Comparison of ENCODE assay signal across 8 cellular contexts in the genomic region with DNA sequence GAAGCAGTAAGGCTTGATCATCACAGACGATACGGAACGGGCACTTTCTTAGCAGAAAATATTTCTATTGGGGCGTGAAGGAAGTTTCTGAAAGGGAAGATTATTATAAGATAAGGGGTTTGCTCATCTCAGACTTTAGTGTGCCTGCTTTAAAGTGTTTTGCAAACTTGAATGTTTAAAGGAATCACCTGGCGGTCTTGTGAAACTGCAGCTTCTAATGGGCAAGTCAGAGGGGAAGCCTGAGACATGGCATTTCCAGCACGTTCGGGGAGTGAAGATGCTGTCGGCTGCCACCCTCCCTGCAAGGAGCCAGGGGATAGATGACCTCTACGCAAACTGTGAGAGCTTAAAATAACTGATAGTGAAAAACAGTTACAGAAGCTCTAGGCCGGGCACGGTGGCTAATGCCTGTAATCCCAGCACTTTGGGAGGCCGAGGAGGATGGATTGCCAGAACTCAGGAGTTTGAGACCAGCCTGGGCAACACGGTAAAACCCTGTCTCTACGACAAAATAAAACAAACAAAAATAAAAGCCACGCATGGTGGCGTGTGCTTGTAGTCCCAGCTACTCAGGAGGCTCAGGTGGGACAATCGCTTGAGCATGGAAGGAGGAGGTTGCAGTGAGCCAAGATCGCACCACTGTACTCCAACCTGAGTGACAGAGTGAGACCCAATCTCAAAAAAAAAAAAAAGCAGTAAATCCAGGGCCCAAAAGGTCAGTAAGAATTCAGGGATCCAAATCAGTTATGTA. TPM values are rescaled to one million over a fixed set of nuclear protein-coding genes. Genes with fewer than 3 reads are reported as not detected.
DNase-seq lines count a peak whose midpoint lies in the region; ATAC-seq and TF ChIP-seq lines count a peak whose summit lies in the region.

No MANE protein-coding gene starts in this region.

- no peak for ATAC-seq in natural killer cell treated with Interleukin-12 subunit alpha and Interleukin-12 subunit beta and Interleukin-15 and Interleukin-18, amount 100 ng/mL, for 72 hours
- ATAC-seq in HG03025 (IDR thresholded peaks at IDR 0.05; ENCODE audit: low FRiP score, unreplicated experiment) (no peak), HG03432 (IDR thresholded peaks at IDR 0.05; ENCODE audit: unreplicated experiment) (no peak)

- H3K9ac ChIP-seq in MM.1S (ENCODE audit: low read length): peak overlapping the region; percentile 54; the same call in 1 of the 2 replicates

- peaks cover 1% of the 10 kb centered on the region for H3K27me3 Mint-ChIP-seq in dendritic cell treated with granulocyte-macrophage colony-stimulating factor and Interleukin-4, amounts not matched to agents 40 ng/mL and 50 ng/mL, for 4 days
- peaks cover 0 to 7% of the 10 kb centered on the region in 2 donors for H3K27me3 Mint-ChIP-seq in natural killer cell treated with Interleukin-12 subunit alpha and Interleukin-12 subunit beta and Interleukin-15 and Interleukin-18, amount 100 ng/mL, for 72 hours

- H3K36me3 ChIP-seq in MM.1S (replicated peaks; ENCODE audit: insufficient read depth, low read length): no peaks in the 10 kb centered on the region

- H3K36me3 Mint-ChIP-seq in dendritic cell treated with granulocyte-macrophage colony-stimulating factor and Interleukin-4, amounts not matched to agents 40 ng/mL and 50 ng/mL, for 4 days (ENCODE audit: low read depth): peaks cover 9% of the 10 kb centered on the region
- H3K36me3 Mint-ChIP-seq in natural killer cell treated with Interleukin-12 subunit alpha and Interleukin-12 subunit beta and Interleukin-15 and Interleukin-18, amount 100 ng/mL, for 72 hours: no peaks in the 10 kb centered on the region

- peak overlapping the region; percentile 72 for H3K27ac Mint-ChIP-seq in dendritic cell treated with granulocyte-macrophage colony-stimulating factor and Interleukin-4, amounts not matched to agents 40 ng/mL and 50 ng/mL, for 4 days
- H3K27ac Mint-ChIP-seq in natural killer cell treated with Interleukin-12 subunit alpha and Interleukin-12 subunit beta and Interleukin-15 and Interleukin-18, amount 100 ng/mL, for 72 hours: peak overlapping the region in 1 of 2 donors; percentile 63

- no peaks in the 10 kb centered on the region for H3K9me3 ChIP-seq in MM.1S (replicated peaks; ENCODE audit: insufficient read depth, low read length)

- DNase-seq in D341Med (ENCODE audit: low spot score) (peak; percentile 43), MM.1S (peak; percentile 32), occipital lobe (lab: John Stamatoyannopoulos, UW) (no peak), NCI-H187 (lab: John Stamatoyannopoulos, UW) (no peak)
- DNase-seq in natural killer cell treated with Interleukin-12 subunit alpha and Interleukin-12 subunit beta and Interleukin-15 and Interleukin-18, amount 100 ng/mL, for 72 hours (ENCODE audit: low spot score): no peak

- peaks cover 6% of the 10 kb centered on the region; the same call in 1 of the 2 replicates for H3F3A ChIP-seq in MM.1S (ENCODE audit: insufficient read depth, low read length)

- peak overlapping the region; percentile 70 for H3K4me3 ChIP-seq in MM.1S (ENCODE audit: low read length)

- H3K9me2 ChIP-seq in MM.1S (replicated peaks; ENCODE audit: insufficient read depth, low read length): no peaks in the 10 kb centered on the region

- intact Hi-C loops in dendritic cell treated with granulocyte-macrophage colony-stimulating factor and Interleukin-4, amounts not matched to agents 40 ng/mL and 50 ng/mL, for 4 days (cut with micrococcal nuclease): no loop called here

- no peak for TF ChIP-seq CTCF in MM.1S (IDR thresholded peaks at IDR 0.05; ENCODE audit: low read length)

- peaks cover 42% of the 10 kb centered on the region for H3K4me1 Mint-ChIP-seq in dendritic cell treated with granulocyte-macrophage colony-stimulating factor and Interleukin-4, amounts not matched to agents 40 ng/mL and 50 ng/mL, for 4 days (ENCODE audit: low read depth)
- peaks cover 10 to 39% of the 10 kb centered on the region in 2 donors for H3K4me1 Mint-ChIP-seq in natural killer cell treated with Interleukin-12 subunit alpha and Interleukin-12 subunit beta and Interleukin-15 and Interleukin-18, amount 100 ng/mL, for 72 hours (ENCODE audit: low read depth in 2 of 2)

- H3K27me3 ChIP-seq in MM.1S (replicated peaks; ENCODE audit: insufficient read depth, low read length): no peaks in the 10 kb centered on the region

- H3K4me1 ChIP-seq in MM.1S (ENCODE audit: low read length): peaks cover 6% of the 10 kb centered on the region; the same call in 1 of the 2 replicates

- H3K9me3 Mint-ChIP-seq in dendritic cell treated with granulocyte-macrophage colony-stimulating factor and Interleukin-4, amounts not matched to agents 40 ng/mL and 50 ng/mL, for 4 days: no peaks in the 10 kb centered on the region
- H3K9me3 Mint-ChIP-seq in natural killer cell treated with Interleukin-12 subunit alpha and Interleukin-12 subunit beta and Interleukin-15 and Interleukin-18, amount 100 ng/mL, for 72 hours: no peaks in the 10 kb centered on the region

- no peaks in the 10 kb centered on the region for H3K79me2 ChIP-seq in MM.1S (ENCODE audit: low read length)

- peak overlapping the region; percentile 70 for H3K4me2 ChIP-seq in MM.1S (ENCODE audit: low read depth, low read length)

- peak overlapping the region; percentile 81 for H2AFZ ChIP-seq in MM.1S (ENCODE audit: low read length)

- no peaks in the 10 kb centered on the region for H4K20me1 ChIP-seq in MM.1S (ENCODE audit: insufficient read depth, low read length)

- H3K27ac ChIP-seq in MM.1S (ENCODE audit: low read length): peak overlapping the region; percentile 37; the same call in 1 of the 2 replicates

- H3K4me3 Mint-ChIP-seq in dendritic cell treated with granulocyte-macrophage colony-stimulating factor and Interleukin-4, amounts not matched to agents 40 ng/mL and 50 ng/mL, for 4 days: peak overlapping the region; percentile 79
- H3K4me3 Mint-ChIP-seq in natural killer cell treated with Interleukin-12 subunit alpha and Interleukin-12 subunit beta and Interleukin-15 and Interleukin-18, amount 100 ng/mL, for 72 hours: peak overlapping the region; percentile 92

RNA-seq across cellular contexts. Expression of a gene that starts 2.3 kb away (rescaled TPM):
- total RNA-seq in natural killer cell treated with Interleukin-12 subunit alpha and Interleukin-12 subunit beta and Interleukin-15 and Interleukin-18, amount 100 ng/mL, for 72 hours: 1 to 10 TPM; 3.8 to 8.8 TPM
- 54.4 TPM for total RNA-seq in occipital lobe

Comparison
In these comparisons a context has a peak if more than half of its experiments do, and no peak if none do; other contexts are left out.
1. DNase-seq: peak in D341Med (single experiment) and MM.1S (single experiment); none in natural killer cell treated with Interleukin-12 subunit alpha and Interleukin-12 subunit beta and Interleukin-15 and Interleukin-18, amount 100 ng/mL, for 72 hours (single experiment), occipital lobe (single experiment) and NCI-H187 (0 of 2).